In the genomic region with DNA sequence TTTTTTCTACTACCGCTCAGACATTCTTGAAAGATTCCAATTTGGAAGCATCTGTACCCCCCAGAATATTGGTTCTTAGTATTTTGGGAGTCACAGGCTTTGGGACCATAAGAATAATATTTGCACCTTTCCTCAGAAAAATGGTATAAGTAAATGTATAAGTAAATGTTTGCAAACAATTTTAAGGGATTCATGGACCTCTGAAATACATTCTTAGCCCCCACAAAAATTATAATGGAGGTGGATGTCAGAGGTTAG, we compare ENCODE assay signal across 1 cellular context.
TF ChIP-seq lines count a peak whose summit lies in the region.

No MANE protein-coding gene starts in this region.

TF ChIP-seq in endothelial cell of umbilical vein, 7 proteins besides CTCF, POLR2A, EP300 and RAD21:
- TF ChIP-seq POLR2AphosphoS5 (IDR thresholded peaks at IDR 0.05; ENCODE audit: insufficient read depth, low read depth, low read length) = no peak
- no peak for TF ChIP-seq MYC (IDR thresholded peaks at IDR 0.05; ENCODE audit: low read depth, low read length)
- TF ChIP-seq GATA2 (IDR thresholded peaks at IDR 0.05; ENCODE audit: insufficient read depth, insufficient read length, low read depth, low read length) = no peak
- no peak for TF ChIP-seq EZH2 (IDR thresholded peaks at IDR 0.05; ENCODE audit: borderline replicate concordance, low read depth, low read length, severe bottlenecking)
- TF ChIP-seq, protein P1, sequence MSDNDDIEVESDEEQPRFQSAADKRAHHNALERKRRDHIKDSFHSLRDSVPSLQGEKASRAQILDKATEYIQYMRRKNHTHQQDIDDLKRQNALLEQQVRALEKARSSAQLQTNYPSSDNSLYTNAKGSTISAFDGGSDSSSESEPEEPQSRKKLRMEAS (IDR thresholded peaks at IDR 0.05; ENCODE audit: insufficient read depth, insufficient read length) = no peak
- TF ChIP-seq JUN (IDR thresholded peaks at IDR 0.05; ENCODE audit: borderline replicate concordance, insufficient read depth, insufficient read length, low read depth) = no peak
- no peak for TF ChIP-seq FOS (IDR thresholded peaks at IDR 0.05; ENCODE audit: borderline replicate concordance, insufficient read depth, low read length)
